ENCODE assay signal across 12 cellular contexts in genomic region chr12:11763760-11764520, GRCh38.
DNase-seq lines count a peak whose midpoint lies in the region; ATAC-seq lines count a peak whose summit lies in the region.
"Had no signal": no experiment of that assay in that cellular context is flagged by ENCODE, and none has a peak within 500 bp of the region (broad histone marks: within the 10 kb centered on the region; RNA-seq: fewer than 3 reads in every experiment).

No MANE protein-coding gene starts in this region.

- H3K36me3 Mint-ChIP-seq in central memory CD8-positive, alpha-beta T cell (ENCODE audit: insufficient read depth) = peaks cover 4% of the 10 kb centered on the region

- H3F3A ChIP-seq in GM23248 (ENCODE audit: insufficient read depth) = peaks cover 57% of the 10 kb centered on the region

- H3K4me2 ChIP-seq in GM23248 (ENCODE audit: unreplicated experiment) = peak overlapping the region; percentile 41

- no peaks in the 10 kb centered on the region for H4K20me1 ChIP-seq in GM23248 (ENCODE audit: insufficient read depth)

- no peaks in the 10 kb centered on the region for H3K9me3 Mint-ChIP-seq in central memory CD8-positive, alpha-beta T cell
- H3K9me3 Mint-ChIP-seq: activated CD4-positive, alpha-beta T cell treated with anti-CD3 and anti-CD28 coated beads, Interleukin-2, amount 10 ng/mL, durations not matched to agents 7 days and 5 days; naive thymus-derived CD4-positive, alpha-beta T cell had no signal

- H3K27ac Mint-ChIP-seq in central memory CD8-positive, alpha-beta T cell (ENCODE audit: low read depth) = peak overlapping the region; percentile 8

- no peaks in the 10 kb centered on the region for H3K36me3 ChIP-seq in GM23248 (ENCODE audit: low read depth)

- H3K4me3 ChIP-seq in GM23248 = peak overlapping the region; percentile 6; the same call in 1 of the 2 replicates

- no peak overlapping the region for H3K4me3 Mint-ChIP-seq in central memory CD8-positive, alpha-beta T cell
- H3K4me3 Mint-ChIP-seq: activated CD4-positive, alpha-beta T cell treated with anti-CD3 and anti-CD28 coated beads, Interleukin-2, amount 10 ng/mL, durations not matched to agents 7 days and 5 days; naive thymus-derived CD4-positive, alpha-beta T cell had no signal

- H3K27me3 ChIP-seq in GM23248 (replicated peaks; ENCODE audit: insufficient read depth) = no peaks in the 10 kb centered on the region

- WGBS in GM23248 (ENCODE audit: low coverage in 1 of 2, low lambda C conversion rate in 2 of 2, missing lambda C conversion rate in 2 of 2), 2 experiments = 60 to 61% methylated on average over 7 of the region's 7 CpGs

- no peaks in the 10 kb centered on the region for H3K9me3 ChIP-seq in GM23248 (ENCODE audit: low read depth)

- peak overlapping the region; percentile 18; the same call in 1 of the 2 replicates for H3K9ac ChIP-seq in GM23248

- peak; percentile 88 for DNase-seq in ACHN
- DNase-seq in GM23248 = peak; percentile 80
- DNase-seq in central memory CD8-positive, alpha-beta T cell (ENCODE audit: low spot score in 2 of 2) = no peak
- DNase-seq in midbrain (lab: John Stamatoyannopoulos, UW) = peak; percentile 7
- no peak for DNase-seq in NCI-H446 (lab: John Stamatoyannopoulos, UW)
- DNase-seq in SIG-M5 (lab: John Stamatoyannopoulos, UW) = no peak
- no peak for DNase-seq in DMS 273 treated with DMSO at 0.1 percent for 48 hours (lab: John Stamatoyannopoulos, UW)
- DNase-seq: activated CD4-positive, alpha-beta T cell treated with anti-CD3 and anti-CD28 coated beads, Interleukin-2, amount 10 ng/mL, durations not matched to agents 7 days and 5 days; DMS53; naive thymus-derived CD4-positive, alpha-beta T cell; NK-92 treated with Interleukin-12 subunit alpha and Interleukin-12 subunit beta, amount 100 ng/mL, for 24 hours had no signal

- in situ Hi-C loops in ACHN (cut with HindIII; ENCODE audit: low pct_ligation_motif_present, low pct_unique_long_range_greater_than_20kb, low sequenced_read_pairs) (no loop called here), GM23248 (cut with MboI) (no loop called here)

- no peak overlapping the region for H2AFZ ChIP-seq in GM23248

- peaks cover 52% of the 10 kb centered on the region for H3K4me1 Mint-ChIP-seq in central memory CD8-positive, alpha-beta T cell

- H3K27ac ChIP-seq in GM23248 = peak overlapping the region; percentile 79

- ATAC-seq in central memory CD8-positive, alpha-beta T cell (replicated peaks; ENCODE audit: extremely low read depth, poor library complexity, severe bottlenecking) = no peak
- no peak for ATAC-seq in GM18870 (IDR thresholded peaks at IDR 0.05; ENCODE audit: unreplicated experiment)
- ATAC-seq: naive thymus-derived CD4-positive, alpha-beta T cell had no signal

- peaks cover 50% of the 10 kb centered on the region for H3K4me1 ChIP-seq in GM23248 (ENCODE audit: insufficient read depth)

- H3K9me2 ChIP-seq in GM23248 (ENCODE audit: insufficient read depth) = no peaks in the 10 kb centered on the region

- peaks cover 35% of the 10 kb centered on the region for H3K79me2 ChIP-seq in GM23248 (ENCODE audit: insufficient read depth)

- no peaks in the 10 kb centered on the region for H3K27me3 Mint-ChIP-seq in central memory CD8-positive, alpha-beta T cell
- H3K27me3 Mint-ChIP-seq: activated CD4-positive, alpha-beta T cell treated with anti-CD3 and anti-CD28 coated beads, Interleukin-2, amount 10 ng/mL, durations not matched to agents 7 days and 5 days; naive thymus-derived CD4-positive, alpha-beta T cell had no signal

Comparison
In these comparisons a context has a peak if more than half of its experiments do, and no peak if none do; other contexts are left out.
1. DNase-seq: peak in ACHN (single experiment), GM23248 (single experiment) and midbrain (single experiment); none in central memory CD8-positive, alpha-beta T cell (0 of 2), NCI-H446 (0 of 2), SIG-M5 (single experiment) and DMS 273 treated with DMSO at 0.1 percent for 48 hours (single experiment).